ENCODE assay signal across 1 cellular context in the genomic region with DNA sequence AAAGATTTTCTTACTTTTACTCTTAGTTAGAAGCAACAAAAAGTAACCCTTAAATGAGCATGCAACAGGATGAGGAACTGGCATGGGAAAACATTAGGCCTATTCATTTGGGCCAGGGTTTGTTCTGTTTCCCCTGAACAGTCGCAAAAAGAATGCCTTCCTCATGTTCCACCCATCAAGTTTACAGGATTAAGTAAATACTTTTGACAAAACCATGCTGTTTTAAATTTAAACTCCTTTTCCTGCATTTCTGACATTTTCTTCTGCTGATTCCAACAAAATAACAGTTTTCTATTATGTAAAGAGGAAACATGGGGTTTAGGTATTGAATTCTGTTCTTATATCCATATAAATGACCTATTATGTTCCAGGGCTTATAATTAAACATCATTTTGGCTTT.
TF ChIP-seq lines count a peak whose summit lies in the region.

No MANE protein-coding gene starts in this region.

TF ChIP-seq in SK-N-SH treated with all-trans-retinoic acid at 6 μM for 48 hours, 23 proteins besides CTCF, POLR2A, EP300 and RAD21 (continued from another document):
- TF ChIP-seq, protein P1, sequence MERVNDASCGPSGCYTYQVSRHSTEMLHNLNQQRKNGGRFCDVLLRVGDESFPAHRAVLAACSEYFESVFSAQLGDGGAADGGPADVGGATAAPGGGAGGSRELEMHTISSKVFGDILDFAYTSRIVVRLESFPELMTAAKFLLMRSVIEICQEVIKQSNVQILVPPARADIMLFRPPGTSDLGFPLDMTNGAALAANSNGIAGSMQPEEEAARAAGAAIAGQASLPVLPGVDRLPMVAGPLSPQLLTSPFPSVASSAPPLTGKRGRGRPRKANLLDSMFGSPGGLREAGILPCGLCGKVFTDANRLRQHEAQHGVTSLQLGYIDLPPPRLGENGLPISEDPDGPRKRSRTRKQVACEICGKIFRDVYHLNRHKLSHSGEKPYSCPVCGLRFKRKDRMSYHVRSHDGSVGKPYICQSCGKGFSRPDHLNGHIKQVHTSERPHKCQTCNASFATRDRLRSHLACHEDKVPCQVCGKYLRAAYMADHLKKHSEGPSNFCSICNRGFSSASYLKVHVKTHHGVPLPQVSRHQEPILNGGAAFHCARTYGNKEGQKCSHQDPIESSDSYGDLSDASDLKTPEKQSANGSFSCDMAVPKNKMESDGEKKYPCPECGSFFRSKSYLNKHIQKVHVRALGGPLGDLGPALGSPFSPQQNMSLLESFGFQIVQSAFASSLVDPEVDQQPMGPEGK (CRISPR knock-in tag; IDR thresholded peaks at IDR 0.05; ENCODE audit: borderline replicate concordance) = no peak
- TF ChIP-seq ZC3H10 (CRISPR knock-in tag; IDR thresholded peaks at IDR 0.05) (no peak), TCF4 (CRISPR knock-in tag; IDR thresholded peaks at IDR 0.05; ENCODE audit: borderline replicate concordance) (no peak), ZNF8 (CRISPR knock-in tag; IDR thresholded peaks at IDR 0.05) (no peak), CSDC2 (CRISPR knock-in tag; IDR thresholded peaks at IDR 0.05) (no peak), PPARA (CRISPR knock-in tag; IDR thresholded peaks at IDR 0.05; ENCODE audit: borderline replicate concordance) (no peak), ZNF565 (CRISPR knock-in tag; conservative IDR thresholded peaks at IDR 0.05; ENCODE audit: low read depth) (no peak)
- TF ChIP-seq, protein P2, sequence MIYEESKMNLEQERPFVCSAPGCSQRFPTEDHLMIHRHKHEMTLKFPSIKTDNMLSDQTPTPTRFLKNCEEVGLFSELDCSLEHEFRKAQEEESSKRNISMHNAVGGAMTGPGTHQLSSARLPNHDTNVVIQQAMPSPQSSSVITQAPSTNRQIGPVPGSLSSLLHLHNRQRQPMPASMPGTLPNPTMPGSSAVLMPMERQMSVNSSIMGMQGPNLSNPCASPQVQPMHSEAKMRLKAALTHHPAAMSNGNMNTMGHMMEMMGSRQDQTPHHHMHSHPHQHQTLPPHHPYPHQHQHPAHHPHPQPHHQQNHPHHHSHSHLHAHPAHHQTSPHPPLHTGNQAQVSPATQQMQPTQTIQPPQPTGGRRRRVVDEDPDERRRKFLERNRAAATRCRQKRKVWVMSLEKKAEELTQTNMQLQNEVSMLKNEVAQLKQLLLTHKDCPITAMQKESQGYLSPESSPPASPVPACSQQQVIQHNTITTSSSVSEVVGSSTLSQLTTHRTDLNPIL (CRISPR knock-in tag; IDR thresholded peaks at IDR 0.05; ENCODE audit: low read depth) = no peak
- TF ChIP-seq, protein P3, sequence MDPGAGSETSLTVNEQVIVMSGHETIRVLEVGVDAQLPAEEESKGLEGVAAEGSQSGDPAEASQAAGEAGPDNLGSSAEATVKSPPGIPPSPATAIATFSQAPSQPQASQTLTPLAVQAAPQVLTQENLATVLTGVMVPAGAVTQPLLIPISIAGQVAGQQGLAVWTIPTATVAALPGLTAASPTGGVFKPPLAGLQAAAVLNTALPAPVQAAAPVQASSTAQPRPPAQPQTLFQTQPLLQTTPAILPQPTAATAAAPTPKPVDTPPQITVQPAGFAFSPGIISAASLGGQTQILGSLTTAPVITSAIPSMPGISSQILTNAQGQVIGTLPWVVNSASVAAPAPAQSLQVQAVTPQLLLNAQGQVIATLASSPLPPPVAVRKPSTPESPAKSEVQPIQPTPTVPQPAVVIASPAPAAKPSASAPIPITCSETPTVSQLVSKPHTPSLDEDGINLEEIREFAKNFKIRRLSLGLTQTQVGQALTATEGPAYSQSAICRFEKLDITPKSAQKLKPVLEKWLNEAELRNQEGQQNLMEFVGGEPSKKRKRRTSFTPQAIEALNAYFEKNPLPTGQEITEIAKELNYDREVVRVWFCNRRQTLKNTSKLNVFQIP (CRISPR knock-in tag; IDR thresholded peaks at IDR 0.05; ENCODE audit: borderline replicate concordance, low read depth) = no peak
TF ChIP-seq in SK-N-SH treated with all-trans-retinoic acid at 6 μM for 48 hours: peak in this region for 0.
